In the genomic region with DNA sequence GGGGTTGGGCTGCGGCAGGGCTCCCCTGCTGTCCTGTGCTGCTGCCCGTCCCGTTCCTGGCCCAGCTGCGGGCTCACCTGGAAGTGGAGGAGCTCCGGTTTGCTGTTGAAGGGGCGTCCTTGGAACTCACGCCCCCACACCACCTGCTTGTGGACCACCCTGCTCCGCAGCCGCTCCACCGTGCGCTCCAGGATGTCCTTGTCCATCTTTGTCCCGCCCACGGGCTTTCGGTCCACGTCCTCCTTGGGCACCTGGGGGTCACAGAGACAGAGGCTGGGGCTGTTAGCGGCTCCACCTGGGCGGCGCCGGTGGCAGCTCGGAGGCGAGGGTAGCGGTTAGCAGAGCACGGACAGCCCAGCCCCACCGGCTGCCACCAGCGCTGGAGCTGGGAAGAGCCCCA, we compare ENCODE assay signal across 36 cellular contexts. TPM values are rescaled to one million over a fixed set of nuclear protein-coding genes. Genes with fewer than 3 reads are reported as not detected.
"Had no signal": no experiment of that assay in that cellular context is flagged by ENCODE, and none has a peak within 500 bp of the region (broad histone marks: within the 10 kb centered on the region; RNA-seq: fewer than 3 reads in every experiment).

No MANE protein-coding gene starts in this region.

- H3K4me1 ChIP-seq: gastrocnemius medialis had no signal

- ATAC-seq: activated CD4-positive, CD25-positive, alpha-beta regulatory T cell treated with anti-CD3 and anti-CD28 coated beads, Interleukin-2, amount 50 U/mL, for 24 hours; activated CD8-positive, alpha-beta T cell treated with anti-CD3 and anti-CD28 coated beads, Interleukin-2, amount 10 ng/mL, durations not matched to agents 7 days and 5 days; activated T-cell treated with anti-CD3 and anti-CD28 coated beads, Interleukin-2, amount 50 U/mL, for 72 hours; effector memory CD8-positive, alpha-beta T cell; foreskin keratinocyte; gastrocnemius medialis; heart left ventricle; T-helper 17 cell had no signal

- H3K4me3 ChIP-seq: esophagus muscularis mucosa, gastrocnemius medialis, heart left ventricle had no signal

- DNase-seq: activated B cell treated with CpG ODN at 0.5 μM for 24 hours; activated CD4-positive, alpha-beta T cell treated with anti-CD3 and anti-CD28 coated beads for 48 hours; activated CD4-positive, alpha-beta T cell treated with anti-CD3 and anti-CD28 coated beads, Interleukin-2, amount 50 U/mL, for 1 hour; activated CD4-positive, alpha-beta T cell treated with anti-CD3 and anti-CD28 coated beads, Interleukin-2, amount 50 U/mL, for 48 hours; activated CD8-positive, alpha-beta memory T cell treated with anti-CD3 and anti-CD28 coated beads, Interleukin-2, amount 50 U/mL, for 48 hours; activated CD8-positive, alpha-beta T cell treated with anti-CD3 and anti-CD28 coated beads, Interleukin-2, amount 10 ng/mL, durations not matched to agents 7 days and 5 days; activated gamma-delta T cell; activated naive CD4-positive, alpha-beta T cell; activated naive CD4-positive, alpha-beta T cell treated with anti-CD3 and anti-CD28 coated beads, Interleukin-2, amount 10 ng/mL, durations not matched to agents 7 days and 5 days; activated T-cell treated with anti-CD3 and anti-CD28 coated beads for 4 hours; activated T-cell treated with anti-CD3 and anti-CD28 coated beads, Interleukin-2, amount 50 U/mL, for 24 hours; activated T-cell treated with anti-CD3 and anti-CD28 coated beads, Interleukin-2, amount 50 U/mL, for 72 hours; amniotic stem cell; anterior cingulate cortex; brain microvascular endothelial cell; cortex of kidney; dermis blood vessel endothelial cell; effector CD4-positive, alpha-beta T cell; effector memory CD8-positive, alpha-beta T cell; erythroblast; foreskin keratinocyte; gastrocnemius medialis; glutamatergic neuron; heart left ventricle; T-helper 17 cell; T1000; WERI-Rb-1 had no signal

- H3K9me3 ChIP-seq: esophagus muscularis mucosa, gastrocnemius medialis, heart left ventricle had no signal

- H3K36me3 ChIP-seq: brain microvascular endothelial cell, esophagus muscularis mucosa, gastrocnemius medialis, heart left ventricle, WERI-Rb-1 had no signal

- H3K27ac ChIP-seq: brain microvascular endothelial cell, esophagus muscularis mucosa, foreskin keratinocyte, gastrocnemius medialis, heart left ventricle, WERI-Rb-1 had no signal

- H3K4me3 Mint-ChIP-seq: activated B cell treated with CpG ODN at 0.5 μM for 24 hours; activated CD8-positive, alpha-beta T cell treated with anti-CD3 and anti-CD28 coated beads, Interleukin-2, amount 10 ng/mL, durations not matched to agents 7 days and 5 days; activated naive CD4-positive, alpha-beta T cell treated with anti-CD3 and anti-CD28 coated beads, Interleukin-2, amount 10 ng/mL, durations not matched to agents 7 days and 5 days; activated naive CD8-positive, alpha-beta T cell; activated T-cell treated with anti-CD3 and anti-CD28 coated beads, Interleukin-2, amount 50 U/mL, for 24 hours; activated T-cell treated with anti-CD3 and anti-CD28 coated beads, Interleukin-2, amount 50 U/mL, for 72 hours; central memory CD8-positive, alpha-beta T cell; effector memory CD8-positive, alpha-beta T cell; T-helper 17 cell; T-helper 2 cell treated with Interferon-gamma antibody and Interleukin-4, amounts not matched to agents 5 μg/mL and 100 μg/mL, for 36 hours had no signal

- H3K27ac Mint-ChIP-seq: activated B cell treated with CpG ODN at 0.5 μM for 24 hours; activated CD8-positive, alpha-beta T cell treated with anti-CD3 and anti-CD28 coated beads, Interleukin-2, amount 10 ng/mL, durations not matched to agents 7 days and 5 days; activated naive CD4-positive, alpha-beta T cell treated with anti-CD3 and anti-CD28 coated beads, Interleukin-2, amount 10 ng/mL, durations not matched to agents 7 days and 5 days; activated naive CD8-positive, alpha-beta T cell; activated T-cell treated with anti-CD3 and anti-CD28 coated beads, Interleukin-2, amount 50 U/mL, for 24 hours; activated T-cell treated with anti-CD3 and anti-CD28 coated beads, Interleukin-2, amount 50 U/mL, for 72 hours; effector memory CD8-positive, alpha-beta T cell; T-helper 17 cell; T-helper 2 cell treated with Interferon-gamma antibody and Interleukin-4, amounts not matched to agents 5 μg/mL and 100 μg/mL, for 36 hours had no signal

- H3K4me1 Mint-ChIP-seq: activated B cell treated with CpG ODN at 0.5 μM for 24 hours; activated naive CD4-positive, alpha-beta T cell treated with anti-CD3 and anti-CD28 coated beads, Interleukin-2, amount 10 ng/mL, durations not matched to agents 7 days and 5 days; central memory CD8-positive, alpha-beta T cell had no signal

- H3K9me3 Mint-ChIP-seq: activated B cell treated with CpG ODN at 0.5 μM for 24 hours; activated T-cell treated with anti-CD3 and anti-CD28 coated beads, Interleukin-2, amount 50 U/mL, for 24 hours; activated T-cell treated with anti-CD3 and anti-CD28 coated beads, Interleukin-2, amount 50 U/mL, for 72 hours; central memory CD8-positive, alpha-beta T cell; effector memory CD8-positive, alpha-beta T cell; T-helper 2 cell treated with Interferon-gamma antibody and Interleukin-4, amounts not matched to agents 5 μg/mL and 100 μg/mL, for 36 hours had no signal

- H3K36me3 Mint-ChIP-seq: activated naive CD4-positive, alpha-beta T cell treated with anti-CD3 and anti-CD28 coated beads, Interleukin-2, amount 10 ng/mL, durations not matched to agents 7 days and 5 days; activated naive CD8-positive, alpha-beta T cell had no signal

RNA-seq across cellular contexts. Expression of a gene that starts 38.8 kb away (rescaled TPM):
- total RNA-seq: activated B cell treated with CpG ODN at 0.5 μM for 24 hours; activated CD8-positive, alpha-beta memory T cell treated with anti-CD3 and anti-CD28 coated beads for 36 hours; activated CD8-positive, alpha-beta T cell treated with anti-CD3 and anti-CD28 coated beads, Interleukin-2, amount 10 ng/mL, durations not matched to agents 7 days and 5 days; activated T-cell treated with anti-CD3 and anti-CD28 coated beads, Interleukin-2, amount 50 U/mL, for 72 hours; astrocyte; bronchial epithelial cell; cardiac septum; dermis blood vessel endothelial cell; esophagus muscularis mucosa; gastrocnemius medialis; T-helper 17 cell had no signal

RNA-seq across cellular contexts. Expression of a gene that starts 45.7 kb away (rescaled TPM):
- total RNA-seq: dermis blood vessel endothelial cell had no signal

RNA-seq across cellular contexts. Expression of a gene that starts 49.8 kb away (rescaled TPM):
- total RNA-seq: esophagus muscularis mucosa, foreskin keratinocyte had no signal
- polyA plus RNA-seq: heart left ventricle had no signal

RNA-seq across cellular contexts. Expression of a gene that starts 54.3 kb away (rescaled TPM):
- total RNA-seq: activated B cell treated with CpG ODN at 0.5 μM for 24 hours; activated CD8-positive, alpha-beta memory T cell treated with anti-CD3 and anti-CD28 coated beads for 36 hours; activated CD8-positive, alpha-beta T cell treated with anti-CD3 and anti-CD28 coated beads, Interleukin-2, amount 10 ng/mL, durations not matched to agents 7 days and 5 days; activated T-cell treated with anti-CD3 and anti-CD28 coated beads, Interleukin-2, amount 50 U/mL, for 72 hours; astrocyte; bronchial epithelial cell; esophagus muscularis mucosa; foreskin keratinocyte had no signal
- polyA plus RNA-seq: foreskin keratinocyte had no signal
